In genomic region chrX:71283409-71284143, GRCh38 we compare ENCODE assay signal across 8 cellular contexts. TPM values are rescaled to one million over a fixed set of nuclear protein-coding genes. Genes with fewer than 3 reads are reported as not detected.
DNase-seq lines count a peak whose midpoint lies in the region; ATAC-seq, FAIRE-seq and TF ChIP-seq lines count a peak whose summit lies in the region.

Gene NONO, plus strand, starts transcription at chrX:71283635. Its CDS starts 7,003 bp downstream, at chrX:71290638.

- H3K4me1 ChIP-seq in pancreas (peaks cover 0 to 3% (median 0%) of the 10 kb centered on the region in 3 donors), tibial artery (peaks cover 0 to 35% (median 0%) of the 10 kb centered on the region in 4 donors)

- peaks cover 24% of the 10 kb centered on the region for H3K36me3 Mint-ChIP-seq in activated naive CD8-positive, alpha-beta T cell treated with anti-CD3 and anti-CD28 coated beads, Interleukin-2, amount 50 U/mL, for 24 hours (ENCODE audit: low read depth)

- peaks cover 28% of the 10 kb centered on the region for H3K4me1 Mint-ChIP-seq in activated naive CD8-positive, alpha-beta T cell treated with anti-CD3 and anti-CD28 coated beads, Interleukin-2, amount 50 U/mL, for 24 hours

- H3K27me3 Mint-ChIP-seq in activated naive CD8-positive, alpha-beta T cell treated with anti-CD3 and anti-CD28 coated beads, Interleukin-2, amount 50 U/mL, for 24 hours, result peaks cover 4% of the 10 kb centered on the region

- intact Hi-C loops in Right ventricle myocardium superior (cut with DNase I) (no loop called here), pancreas (cut with DNase I) (no loop called here), tibial artery (cut with DNase I; ENCODE audit: low total_unique reads) (no loop called here)

- 0 to 33% methylated on average over 55 to 56 of the region's 56 CpGs for WGBS in pancreas, 2 donors

- peak; percentile 99 for DNase-seq in GM12864 (ENCODE audit: low read depth)
- peak; percentile 89 for DNase-seq in NCI-H1417 treated with DMSO at 0.1 percent for 48 hours (lab: John Stamatoyannopoulos, UW)
- peak; percentile 98 for DNase-seq in SW480 (ENCODE audit: low spot score)
- DNase-seq in activated naive CD8-positive, alpha-beta T cell treated with anti-CD3 and anti-CD28 coated beads, Interleukin-2, amount 50 U/mL, for 24 hours, result peak; percentile 79
- peak; percentile 84 for DNase-seq in Right ventricle myocardium superior
- DNase-seq in pancreas, result peak; percentile 78 to 93 (median 89)
- DNase-seq in tibial artery, result peak; percentile 81 to 91

- no peaks in the 10 kb centered on the region for H3K36me3 ChIP-seq in pancreas
- peaks cover 0 to 6% (median 0%) of the 10 kb centered on the region in 3 donors for H3K36me3 ChIP-seq in tibial artery

- H3K27ac ChIP-seq in pancreas, result peak within 1 kb of the TSS; percentile 65 to 86 (median 83)
- peak within 1 kb of the TSS; percentile 87 to 94 for H3K27ac ChIP-seq in tibial artery

- ATAC-seq in HG02759 (IDR thresholded peaks at IDR 0.05; ENCODE audit: unreplicated experiment), result peak; percentile 84
- ATAC-seq in activated naive CD8-positive, alpha-beta T cell treated with anti-CD3 and anti-CD28 coated beads, Interleukin-2, amount 50 U/mL, for 24 hours, result peak; percentile 77
- peak; percentile 96 for ATAC-seq in Right ventricle myocardium superior (ENCODE audit: poor library complexity)
- peak; percentile 92 to 97 (median 94) for ATAC-seq in pancreas

- H3K9me3 ChIP-seq in pancreas, result no peaks in the 10 kb centered on the region
- H3K9me3 ChIP-seq in tibial artery, result peaks cover 0 to 8% (median 0%) of the 10 kb centered on the region in 3 donors

- peak; percentile 4 for TF ChIP-seq CTCF in GM12864 (IDR thresholded peaks at IDR 0.05; ENCODE audit: low read depth, low read length, missing control alignments)
- TF ChIP-seq CTCF in pancreas (IDR thresholded peaks at IDR 0.05), result no peak
- peak in 1 of 2 experiments; percentile 14 for TF ChIP-seq CTCF in tibial artery (IDR thresholded peaks at IDR 0.05)

- H3K27me3 ChIP-seq in pancreas (no peaks in the 10 kb centered on the region), tibial artery (no peaks in the 10 kb centered on the region)

- peak; percentile 94 for FAIRE-seq in pancreas (lab: Jason Lieb, UNC)

- peak within 1 kb of the TSS; percentile 93 for H3K4me3 Mint-ChIP-seq in activated naive CD8-positive, alpha-beta T cell treated with anti-CD3 and anti-CD28 coated beads, Interleukin-2, amount 50 U/mL, for 24 hours

- peak within 1 kb of the TSS; percentile 98 for H3K27ac Mint-ChIP-seq in activated naive CD8-positive, alpha-beta T cell treated with anti-CD3 and anti-CD28 coated beads, Interleukin-2, amount 50 U/mL, for 24 hours

- peak within 1 kb of the TSS; percentile 94 for H3K4me3 ChIP-seq in GM12864 (ENCODE audit: low read depth, low read length)
- peak within 1 kb of the TSS; percentile 30 to 57 (median 46) for H3K4me3 ChIP-seq in pancreas
- H3K4me3 ChIP-seq in tibial artery, result peak within 1 kb of the TSS; percentile 74 to 75

- H3K9me3 Mint-ChIP-seq in activated naive CD8-positive, alpha-beta T cell treated with anti-CD3 and anti-CD28 coated beads, Interleukin-2, amount 50 U/mL, for 24 hours, result no peaks in the 10 kb centered on the region

RNA-seq across cellular contexts. Expression of gene NONO, which starts in this region (rescaled TPM):
- 89.9 TPM for total RNA-seq in Right ventricle myocardium superior
- 100 to 1,000 TPM; 137 to 215 (median 178) TPM for total RNA-seq in pancreas
- polyA plus RNA-seq in pancreas, result 100 to 1,000 TPM in 1 of 2 donors, 10 to 100 TPM in 1; 72.0 to 110 TPM

Comparison
In these comparisons a context has a peak if more than half of its experiments do, and no peak if none do; other contexts are left out.
1. Peak in every context shown above with its lines: DNase-seq, ATAC-seq, H3K4me3 ChIP-seq and H3K27ac ChIP-seq.